Comparison of ENCODE assay signal across 8 cellular contexts in the genomic region with DNA sequence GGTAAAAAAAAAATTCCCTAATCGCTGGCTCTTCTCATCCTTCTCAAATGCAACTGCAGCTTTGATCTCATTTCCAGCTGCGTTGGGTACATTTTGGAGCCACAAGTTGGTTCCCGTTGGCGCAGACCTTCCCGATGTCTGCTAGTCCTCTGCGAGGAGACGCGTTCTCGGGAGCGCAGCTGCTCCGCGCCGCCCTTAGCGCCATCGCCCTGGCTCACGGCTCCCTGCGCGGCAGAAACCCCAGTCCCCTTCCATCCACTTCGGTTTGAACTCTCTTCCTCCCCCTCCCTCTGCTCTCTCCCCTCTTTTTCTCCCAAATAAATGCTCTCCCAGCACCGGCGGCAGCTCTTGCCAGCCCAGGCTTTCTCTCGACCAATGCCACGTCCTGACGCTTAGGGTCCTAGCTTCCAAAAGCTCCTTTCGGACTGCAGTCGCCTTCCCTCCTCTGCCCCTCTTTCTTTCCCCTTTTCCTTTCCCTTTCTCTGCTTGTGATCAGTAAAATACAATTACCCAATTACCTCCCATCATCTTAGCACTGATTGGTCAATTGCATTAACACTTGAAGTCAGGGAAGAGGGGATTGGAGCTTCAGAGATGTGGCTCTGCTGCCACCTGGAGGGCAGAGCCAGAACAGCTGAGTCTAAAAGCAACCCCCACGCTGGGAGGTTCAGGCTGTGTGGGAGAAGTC.
DNase-seq lines count a peak whose midpoint lies in the region; ATAC-seq lines count a peak whose summit lies in the region.

No MANE protein-coding gene starts in this region.

- peak overlapping the region; percentile 51 for H3K4me2 ChIP-seq in neuronal stem cell (ENCODE audit: insufficient read depth, low read length, poor library complexity, severe bottlenecking)

- H3K9ac ChIP-seq in neuronal stem cell (ENCODE audit: low read depth, low read length, poor library complexity) = peak overlapping the region; percentile 85

- ATAC-seq in GM19351 (IDR thresholded peaks at IDR 0.05; ENCODE audit: unreplicated experiment) = peak; percentile 95
- peak; percentile 93 for ATAC-seq in HG03432 (IDR thresholded peaks at IDR 0.05; ENCODE audit: unreplicated experiment)

- H3K4ac ChIP-seq in neuronal stem cell (ENCODE audit: low read length) = no peak overlapping the region

- H2AFZ ChIP-seq in neuronal stem cell (ENCODE audit: low read length) = peak overlapping the region; percentile 97

- whole genome bisulfite sequencing in neuronal stem cell (ENCODE audit: extremely low coverage in 2 of 2, insufficient read length in 2 of 2, insufficient replicate concordance in 1 of 2), 2 donors = no CpG with 5 or more reads among the region's 27 CpGs

- peaks cover 5 to 6% of the 10 kb centered on the region in 2 donors for H3K4me1 ChIP-seq in neuronal stem cell (ENCODE audit: control insufficient read depth in 2 of 2, insufficient read depth in 1 of 2, low read depth in 1 of 2, low read length in 2 of 2)

- peak; percentile 77 for DNase-seq in DMS153 treated with DMSO at 0.1 percent for 48 hours (lab: John Stamatoyannopoulos, UW; ENCODE audit: unreplicated experiment)
- peak; percentile 86 for DNase-seq in NCI-H748 (lab: John Stamatoyannopoulos, UW; ENCODE audit: unreplicated experiment)
- peak; percentile 13 for DNase-seq in activated naive CD4-positive, alpha-beta T cell treated with anti-CD3 and anti-CD28 coated beads, Interleukin-2, amount 50 U/mL, for 16 hours
- DNase-seq in glomerular endothelial cell (ENCODE audit: extremely low read depth, low read depth, low spot score) = peak; percentile 41
- peak; percentile 87 for DNase-seq in neuronal stem cell (ENCODE audit: low spot score)
- DNase-seq in NCI-H226 = no peak

- no peaks in the 10 kb centered on the region for H3K27me3 ChIP-seq in neuronal stem cell (ENCODE audit: control insufficient read depth in 3 of 3, insufficient read depth in 3 of 3, low read depth in 1 of 3, low read length in 3 of 3)

- no peaks in the 10 kb centered on the region for H3K9me3 ChIP-seq in neuronal stem cell (replicated peaks in 1 of 2; ENCODE audit: control insufficient read depth in 2 of 2, insufficient read depth in 1 of 2, low read depth in 1 of 2, low read length in 2 of 2)

- no peak overlapping the region for H2BK5ac ChIP-seq in neuronal stem cell (ENCODE audit: low read length)

- H4K91ac ChIP-seq in neuronal stem cell (ENCODE audit: low read depth, low read length, poor library complexity) = no peak overlapping the region

- peak overlapping the region; percentile 89 for H3K18ac ChIP-seq in neuronal stem cell (ENCODE audit: low read length)

- H3K36me3 ChIP-seq in neuronal stem cell (replicated peaks in 1 of 2; ENCODE audit: control insufficient read depth in 2 of 2, insufficient read depth in 2 of 2, low read length in 2 of 2) = no peaks in the 10 kb centered on the region

- H2AK5ac ChIP-seq in neuronal stem cell (ENCODE audit: low read depth, low read length) = no peak overlapping the region

- peak overlapping the region; percentile 79 for H3K27ac ChIP-seq in neuronal stem cell (replicated peaks; ENCODE audit: low read length)

- H2BK120ac ChIP-seq in neuronal stem cell (ENCODE audit: low read depth, low read length) = no peak overlapping the region

- H2BK12ac ChIP-seq in neuronal stem cell (ENCODE audit: low read length) = no peak overlapping the region

- no peak overlapping the region for H3K14ac ChIP-seq in neuronal stem cell (ENCODE audit: low read length)

- H3K4me3 ChIP-seq in neuronal stem cell (ENCODE audit: low read length in 2 of 2) = peak overlapping the region; percentile 58 to 80

- no peaks in the 10 kb centered on the region for H3K79me1 ChIP-seq in neuronal stem cell (ENCODE audit: low read depth, low read length)

- no peak overlapping the region for H2BK15ac ChIP-seq in neuronal stem cell (ENCODE audit: low read length)

- H3K23ac ChIP-seq in neuronal stem cell (ENCODE audit: low read depth, low read length, poor library complexity) = no peak overlapping the region

- no peak overlapping the region for H4K8ac ChIP-seq in neuronal stem cell (ENCODE audit: low read depth, low read length)
